In the genomic region with DNA sequence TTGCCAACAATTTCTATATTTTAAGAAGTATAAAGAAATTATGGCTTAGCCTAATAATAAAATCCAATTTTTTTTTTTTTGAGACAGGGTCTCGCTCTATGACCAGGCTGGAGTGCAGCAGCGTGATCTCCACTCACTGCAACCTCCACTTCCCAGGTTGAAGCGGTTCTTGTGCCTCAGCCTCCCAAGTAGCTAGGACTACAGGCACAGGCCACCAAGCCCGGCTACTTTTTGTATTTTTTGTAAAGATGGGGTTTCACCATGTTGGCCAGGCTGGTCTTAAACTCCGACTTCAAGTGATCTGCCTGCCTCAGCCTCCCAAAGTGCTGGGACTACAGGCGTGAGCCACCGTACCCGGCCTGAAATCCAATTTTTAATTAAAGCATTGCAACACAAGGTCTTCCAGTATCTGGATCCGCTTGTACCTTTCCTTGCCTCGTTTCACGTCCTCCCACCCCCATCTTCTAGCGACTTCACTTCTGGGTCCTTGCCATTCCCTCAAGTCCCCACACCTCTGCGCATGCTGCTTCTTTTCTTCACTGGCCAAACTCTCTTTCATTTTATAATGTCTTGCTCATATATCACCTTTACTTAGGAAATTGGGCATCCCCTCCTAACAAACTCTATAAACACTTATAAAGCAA, we compare ENCODE assay signal across 9 cellular contexts. TPM values are rescaled to one million over a fixed set of nuclear protein-coding genes. Genes with fewer than 3 reads are reported as not detected.
DNase-seq lines count a peak whose midpoint lies in the region; ATAC-seq and TF ChIP-seq lines count a peak whose summit lies in the region.
"Had no signal": no experiment of that assay in that cellular context is flagged by ENCODE, and none has a peak within 500 bp of the region (broad histone marks: within the 10 kb centered on the region; RNA-seq: fewer than 3 reads in every experiment).

No MANE protein-coding gene starts in this region.

- no peak for DNase-seq in activated naive CD8-positive, alpha-beta T cell treated with anti-CD3 and anti-CD28 coated beads for 36 hours
- DNase-seq in kidney epithelial cell (ENCODE audit: low read depth), result no peak
- no peak for DNase-seq in upper lobe of left lung
- no peak for DNase-seq in GF-D8 (lab: John Stamatoyannopoulos, UW)
- no peak for DNase-seq in GM19240 (ENCODE audit: insufficient read length, low spot score)
- DNase-seq: cerebellar nuclear complex had no signal

- H3K36me3 ChIP-seq in kidney epithelial cell (ENCODE audit: control insufficient read depth, insufficient read depth, low read length) (no peaks in the 10 kb centered on the region), upper lobe of left lung (peaks cover 0 to 4% (median 1%) of the 10 kb centered on the region in 4 donors)

- H3K27me3 Mint-ChIP-seq in activated naive CD8-positive, alpha-beta T cell, result no peaks in the 10 kb centered on the region
- no peaks in the 10 kb centered on the region for H3K27me3 Mint-ChIP-seq in activated naive CD8-positive, alpha-beta T cell treated with anti-CD3 and anti-CD28 coated beads for 36 hours
- no peaks in the 10 kb centered on the region for H3K27me3 Mint-ChIP-seq in activated T-helper 17 cell treated with anti-CD3 and anti-CD28 coated beads, Interleukin-2, amount 50 U/mL, for 72 hours

- peaks cover 16% of the 10 kb centered on the region for H3K36me3 Mint-ChIP-seq in activated naive CD8-positive, alpha-beta T cell
- H3K36me3 Mint-ChIP-seq in activated naive CD8-positive, alpha-beta T cell treated with anti-CD3 and anti-CD28 coated beads for 36 hours, result peaks cover 49% of the 10 kb centered on the region
- peaks cover 13% of the 10 kb centered on the region for H3K36me3 Mint-ChIP-seq in activated T-helper 17 cell treated with anti-CD3 and anti-CD28 coated beads, Interleukin-2, amount 50 U/mL, for 72 hours (ENCODE audit: low read depth)

- H3K9me3 Mint-ChIP-seq in activated naive CD8-positive, alpha-beta T cell (ENCODE audit: low read depth), result no peaks in the 10 kb centered on the region
- peaks cover 2% of the 10 kb centered on the region for H3K9me3 Mint-ChIP-seq in activated naive CD8-positive, alpha-beta T cell treated with anti-CD3 and anti-CD28 coated beads for 36 hours
- H3K9me3 Mint-ChIP-seq in activated T-helper 17 cell treated with anti-CD3 and anti-CD28 coated beads, Interleukin-2, amount 50 U/mL, for 72 hours, result no peaks in the 10 kb centered on the region

- WGBS in upper lobe of left lung, 2 donors, result 63 to 68% methylated on average over 13 of the region's 13 CpGs

- TF ChIP-seq POLR2A in upper lobe of left lung (IDR thresholded peaks at IDR 0.05), result no peak

- H3K27ac Mint-ChIP-seq in activated naive CD8-positive, alpha-beta T cell, result peak overlapping the region; percentile 84
- no peak overlapping the region for H3K27ac Mint-ChIP-seq in activated naive CD8-positive, alpha-beta T cell treated with anti-CD3 and anti-CD28 coated beads for 36 hours
- peak overlapping the region; percentile 89 for H3K27ac Mint-ChIP-seq in activated T-helper 17 cell treated with anti-CD3 and anti-CD28 coated beads, Interleukin-2, amount 50 U/mL, for 72 hours

- no peak for ATAC-seq in activated T-helper 17 cell treated with anti-CD3 and anti-CD28 coated beads, Interleukin-2, amount 50 U/mL, for 72 hours (replicated peaks)
- ATAC-seq in upper lobe of left lung (ENCODE audit: low FRiP score in 2 of 2), result no peak
- ATAC-seq in HG03439 (IDR thresholded peaks at IDR 0.05; ENCODE audit: unreplicated experiment), result no peak

- H3K27me3 ChIP-seq in kidney epithelial cell (ENCODE audit: control insufficient read depth, insufficient read depth, low read length) (no peaks in the 10 kb centered on the region), upper lobe of left lung (no peaks in the 10 kb centered on the region)

- H3K4me3 ChIP-seq in kidney epithelial cell (ENCODE audit: low read depth, low read length) (peak overlapping the region; percentile 76), upper lobe of left lung (peak overlapping the region in 3 of 4 donors; percentile 2 to 66 (median 56))

- TF ChIP-seq CTCF in kidney epithelial cell (IDR thresholded peaks at IDR 0.05; ENCODE audit: insufficient read depth, low read length, poor library complexity, severe bottlenecking), result no peak
- TF ChIP-seq CTCF in upper lobe of left lung (IDR thresholded peaks at IDR 0.05), result no peak

- peak overlapping the region in 2 of 4 donors; percentile 8 to 24 for H3K27ac ChIP-seq in upper lobe of left lung

- TF ChIP-seq EP300 in upper lobe of left lung (IDR thresholded peaks at IDR 0.05), result no peak

- H3K4me3 Mint-ChIP-seq in activated naive CD8-positive, alpha-beta T cell, result no peak overlapping the region
- H3K4me3 Mint-ChIP-seq in activated naive CD8-positive, alpha-beta T cell treated with anti-CD3 and anti-CD28 coated beads for 36 hours, result no peak overlapping the region
- no peak overlapping the region for H3K4me3 Mint-ChIP-seq in activated T-helper 17 cell treated with anti-CD3 and anti-CD28 coated beads, Interleukin-2, amount 50 U/mL, for 72 hours

- H3K4me1 ChIP-seq in upper lobe of left lung, result peaks cover 38 to 52% (median 47%) of the 10 kb centered on the region in 4 donors

- H3K4me1 Mint-ChIP-seq in activated naive CD8-positive, alpha-beta T cell (ENCODE audit: low read depth), result peaks cover 50% of the 10 kb centered on the region
- H3K4me1 Mint-ChIP-seq in activated naive CD8-positive, alpha-beta T cell treated with anti-CD3 and anti-CD28 coated beads for 36 hours, result peaks cover 43% of the 10 kb centered on the region
- H3K4me1 Mint-ChIP-seq in activated T-helper 17 cell treated with anti-CD3 and anti-CD28 coated beads, Interleukin-2, amount 50 U/mL, for 72 hours, result peaks cover 26% of the 10 kb centered on the region

- H3K9me3 ChIP-seq in upper lobe of left lung, result no peaks in the 10 kb centered on the region

RNA-seq across cellular contexts. Expression of a gene that starts 2.3 kb away (rescaled TPM):
- total RNA-seq in activated naive CD8-positive, alpha-beta T cell treated with anti-CD3 and anti-CD28 coated beads for 36 hours, result 100 to 1,000 TPM; 242 to 255 TPM
- 100 to 1,000 TPM; 183 to 194 TPM for total RNA-seq in activated T-helper 17 cell treated with anti-CD3 and anti-CD28 coated beads, Interleukin-2, amount 50 U/mL, for 72 hours
- total RNA-seq in kidney epithelial cell (101 and 102 TPM in 2 replicates), upper lobe of left lung (100 to 1,000 TPM in 2 of 6 donors, 10 to 100 TPM in 4; 75.6 to 161 (median 87.1) TPM)

RNA-seq across cellular contexts. Expression of a gene that starts 28.2 kb away (rescaled TPM):
- total RNA-seq in activated naive CD8-positive, alpha-beta T cell treated with anti-CD3 and anti-CD28 coated beads for 36 hours, result 1 to 10 TPM; 7.0 to 8.4 TPM
- 10 to 100 TPM; 10.8 to 32.6 TPM for total RNA-seq in activated T-helper 17 cell treated with anti-CD3 and anti-CD28 coated beads, Interleukin-2, amount 50 U/mL, for 72 hours
- 7.3 and 8.1 TPM in 2 replicates for total RNA-seq in kidney epithelial cell
- total RNA-seq in upper lobe of left lung, result 10 to 100 TPM; 20.0 to 49.5 (median 22.0) TPM
